Comparison of ENCODE assay signal across 10 cellular contexts in the genomic region with DNA sequence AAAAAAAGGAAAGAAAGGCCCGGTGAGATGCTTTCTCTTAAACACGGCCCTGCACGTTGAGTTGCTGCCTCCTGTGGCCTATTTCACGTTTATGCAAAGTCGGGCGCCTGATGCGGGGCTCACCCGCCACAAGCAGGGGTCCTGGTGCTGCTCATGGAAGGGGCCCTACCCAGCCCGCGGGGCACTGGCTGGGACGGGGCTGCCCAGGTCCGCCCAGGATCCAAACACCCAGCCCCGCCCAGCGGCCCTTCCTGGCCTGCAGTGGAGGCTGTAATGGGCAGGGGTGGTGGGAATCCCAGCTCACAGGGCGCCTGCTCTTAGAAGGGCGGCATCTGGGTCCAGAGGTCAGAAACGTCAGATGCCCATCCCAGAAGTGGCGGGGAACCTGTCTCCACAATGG. TPM values are rescaled to one million over a fixed set of nuclear protein-coding genes. Genes with fewer than 3 reads are reported as not detected.
DNase-seq lines count a peak whose midpoint lies in the region; FAIRE-seq and TF ChIP-seq lines count a peak whose summit lies in the region.
"Had no signal": no experiment of that assay in that cellular context is flagged by ENCODE, and none has a peak within 500 bp of the region (broad histone marks: within the 10 kb centered on the region; RNA-seq: fewer than 3 reads in every experiment).

No MANE protein-coding gene starts in this region.

- H2BK5ac ChIP-seq in H9 (ENCODE audit: insufficient read length, low read length) = no peak overlapping the region

- H3K36me3 Mint-ChIP-seq in H9 (ENCODE audit: insufficient read depth in 1 of 3, low read depth in 3 of 3) = peaks cover 25 to 40% (median 29%) of the 10 kb centered on the region in 3 experiments

- H3K23me2 ChIP-seq in H9 (ENCODE audit: insufficient read length, low read depth, low read length, poor library complexity, severe bottlenecking) = peaks cover 8% of the 10 kb centered on the region

- FAIRE-seq in small intestine (lab: Jason Lieb, UNC) = no peak

- H3K4me3 Mint-ChIP-seq in H9 = peak overlapping the region; percentile 69 to 83; a peak in 3 of 5 replicates

- no peaks in the 10 kb centered on the region for H4K20me1 ChIP-seq in H9 (ENCODE audit: control insufficient read depth, insufficient read depth, insufficient read length)

- peaks cover 6 to 9% of the 10 kb centered on the region in 2 experiments for H3K4me1 Mint-ChIP-seq in H9

- no peak for TF ChIP-seq CTCF in H9 (conservative IDR thresholded peaks at IDR 0.05)
- no peak for TF ChIP-seq CTCF in adrenal gland (IDR thresholded peaks at IDR 0.05)

- no peak overlapping the region for H4K8ac ChIP-seq in H9 (replicated peaks; ENCODE audit: insufficient read length, low read depth, low read length)

- no peak overlapping the region for H2BK12ac ChIP-seq in H9 (ENCODE audit: insufficient read length, low read depth, low read length)

- H3K4me3 ChIP-seq in adrenal gland (peak overlapping the region in 1 of 4 donors; percentile 37), iPS-15b (ENCODE audit: low read depth, low read length) (peak overlapping the region; percentile 62), small intestine (ENCODE audit: low read depth in 1 of 2, low read length in 2 of 2) (peak overlapping the region; percentile 13 to 21)

- no peaks in the 10 kb centered on the region for H3K79me1 ChIP-seq in H9 (ENCODE audit: insufficient read depth, low read depth, low read length, poor library complexity, severe bottlenecking)

- no peaks in the 10 kb centered on the region; the same call in 1 of the 2 replicates for H3K79me2 ChIP-seq in H9 (ENCODE audit: insufficient read depth, low read length)

- H3K9ac ChIP-seq in H9 (ENCODE audit: extremely low read depth, insufficient read length, low read length) (no peak overlapping the region), iPS-15b (ENCODE audit: low read depth, low read length) (no peak overlapping the region)

- TF ChIP-seq POLR2A in adrenal gland (IDR thresholded peaks at IDR 0.05) = no peak

- peak; percentile 62 for DNase-seq in H9
- peak in 6 of 7 donors; percentile 7 to 45 (median 13) for DNase-seq in adrenal gland
- DNase-seq in small intestine = peak; percentile 41
- DNase-seq in GDM1 (lab: John Stamatoyannopoulos, UW) = no peak
- DNase-seq in NCI-H1436 (lab: John Stamatoyannopoulos, UW) = no peak
- DNase-seq in HPDE6-E6E7 (ENCODE audit: extremely low spot score) = no peak
- no peak for DNase-seq in SHP77 treated with DMSO at 0.1 percent for 48 hours (lab: John Stamatoyannopoulos, UW)
- DNase-seq: foreskin melanocyte, KG1 had no signal

- no peak overlapping the region for H3T11ph ChIP-seq in H9 (ENCODE audit: low read length)

- H3K4me2 ChIP-seq in H9 (ENCODE audit: insufficient read depth, insufficient read length, low read length) = no peak overlapping the region

- H3K9me3 Mint-ChIP-seq in H9 = peaks cover 20 to 39% of the 10 kb centered on the region in 2 experiments

- no peak overlapping the region for H2AFZ ChIP-seq in H9 (ENCODE audit: low read length)

- H3K27ac Mint-ChIP-seq in H9 = no peak overlapping the region

- no peak overlapping the region for H3K4ac ChIP-seq in H9 (ENCODE audit: low read depth, low read length)

- peaks cover 18% of the 10 kb centered on the region for H3K27me3 Mint-ChIP-seq in H9 (ENCODE audit: low read depth)

- H3K9me3 ChIP-seq in H9 (ENCODE audit: control insufficient read depth, low read depth, low read length) (no peaks in the 10 kb centered on the region), adrenal gland (replicated peaks in 1 of 3) (peaks cover 0 to 5% (median 4%) of the 10 kb centered on the region in 3 donors), iPS-15b (ENCODE audit: control insufficient read depth, insufficient read depth, low read length) (no peaks in the 10 kb centered on the region), small intestine (ENCODE audit: control insufficient read depth, low read depth) (no peaks in the 10 kb centered on the region)

- no peak overlapping the region for H2BK120ac ChIP-seq in H9 (ENCODE audit: low read depth, low read length, poor library complexity, severe bottlenecking)

- H3K56ac ChIP-seq in H9 (ENCODE audit: insufficient read length, low read depth, low read length) = no peak overlapping the region

- no peak overlapping the region for H4K91ac ChIP-seq in H9 (ENCODE audit: insufficient read length, low read depth, low read length)

- H2BK15ac ChIP-seq in H9 (ENCODE audit: low read depth, low read length) = no peak overlapping the region

- H3K27ac ChIP-seq in H9 (ENCODE audit: insufficient read length, low read depth, low read length) = no peak overlapping the region
- no peak overlapping the region for H3K27ac ChIP-seq in adrenal gland
- peak overlapping the region; percentile 11 to 41 for H3K27ac ChIP-seq in small intestine (ENCODE audit: low read depth in 1 of 2, low read length in 1 of 2)

- no peak overlapping the region for H3K18ac ChIP-seq in H9 (ENCODE audit: insufficient read length, low read depth, low read length)

- H3K23ac ChIP-seq in H9 (ENCODE audit: insufficient read length, low read depth, low read length) = no peak overlapping the region

- peaks cover 5% of the 10 kb centered on the region; the same call in 1 of the 2 replicates for H3K27me3 ChIP-seq in H9 (ENCODE audit: insufficient read depth, low read length)
- peaks cover 15% of the 10 kb centered on the region for H3K27me3 ChIP-seq in adrenal gland
- H3K27me3 ChIP-seq in iPS-15b (ENCODE audit: control insufficient read depth, insufficient read depth, low read length) = peaks cover 6% of the 10 kb centered on the region
- H3K27me3 ChIP-seq in small intestine (ENCODE audit: control insufficient read depth in 2 of 2, insufficient read depth in 2 of 2, low read length in 2 of 2) = peaks cover 0 to 2% of the 10 kb centered on the region in 2 donors

- H3K14ac ChIP-seq in H9 (ENCODE audit: insufficient read depth, low read length) = no peak overlapping the region

- intact Hi-C loops in adrenal gland (cut with DNase I) = loop anchor here (10.0 kb wide), 2 partner anchors 115 to 125 kb away; partner anchors contain the start of gene COL6A1 (in 1 of the 2)

- H3K36me3 ChIP-seq in adrenal gland (replicated peaks in 1 of 2) (no peaks in the 10 kb centered on the region), iPS-15b (ENCODE audit: control insufficient read depth, insufficient read depth, low read length) (no peaks in the 10 kb centered on the region), small intestine (ENCODE audit: control insufficient read depth in 2 of 2, insufficient read depth in 2 of 2, low read length in 2 of 2) (no peaks in the 10 kb centered on the region)

- H3K4me1 ChIP-seq in H9 (ENCODE audit: insufficient read depth, low read length) (no peaks in the 10 kb centered on the region; the same call in 1 of the 2 replicates), adrenal gland (replicated peaks in 1 of 2) (no peaks in the 10 kb centered on the region), iPS-15b (ENCODE audit: control insufficient read depth, insufficient read depth, low read length) (no peaks in the 10 kb centered on the region), small intestine (ENCODE audit: control insufficient read depth in 2 of 2, insufficient read depth in 1 of 2, low read depth in 1 of 2, low read length in 1 of 2) (no peaks in the 10 kb centered on the region)

- H4K5ac ChIP-seq in H9 (ENCODE audit: insufficient read length, low read depth, low read length) = no peak overlapping the region

- H2BK20ac ChIP-seq in H9 (ENCODE audit: low read depth, low read length, poor library complexity, severe bottlenecking) = no peak overlapping the region

- no peak overlapping the region for H2AK5ac ChIP-seq in H9 (ENCODE audit: insufficient read length, low read length)

- no CpG with 5 or more reads among the region's 18 CpGs for WGBS in H9 (ENCODE audit: extremely low coverage, insufficient read length, low lambda C conversion rate)
- WGBS in adrenal gland, 4 donors = 53 to 66% (median 57%) methylated on average over 11 to 18 of the region's 18 CpGs
- WGBS in small intestine, 3 donors = 6 to 29% (median 21%) methylated on average over 17 to 18 of the region's 18 CpGs

RNA-seq across cellular contexts. Expression of gene COL6A2, which starts 1.6 kb away (rescaled TPM):
- total RNA-seq in H9 (2021) (124 and 129 TPM in 2 replicates), adrenal gland (100 to 1,000 TPM in 7 of 8 donors, 10 to 100 TPM in 1; 80.3 to 335 (median 181) TPM)
- polyA plus RNA-seq in adrenal gland (100 to 1,000 TPM in 2 of 3 donors, 10 to 100 TPM in 1; 19.0 to 543 (median 246) TPM), small intestine (100 to 1,000 TPM in 1 of 3 donors, 10 to 100 TPM in 1, 1 to 10 TPM in 1; 3.8 to 159 (median 14.3) TPM)

RNA-seq across cellular contexts. Expression of gene FTCD, which starts 55.9 kb away (rescaled TPM):
- 6.7 and 6.8 TPM in 2 replicates for total RNA-seq in H9 (2021)
- total RNA-seq in adrenal gland = 1 to 10 TPM in 4 of 8 donors, under 1 TPM in 2, not detected in 2; 0.36 to 2.1 (median 1.8) TPM
- 10 to 100 TPM in 2 of 3 donors, under 1 TPM in 1; 0.20 to 16.8 (median 11.4) TPM for polyA plus RNA-seq in adrenal gland
- 10 to 100 TPM in 2 of 3 donors, under 1 TPM in 1; 0.31 to 55.1 (median 22.8) TPM for polyA plus RNA-seq in small intestine

Comparison
In these comparisons a context has a peak if more than half of its experiments do, and no peak if none do; other contexts are left out.
1. DNase-seq: peak in H9 (single experiment), adrenal gland (6 of 7) and small intestine (single experiment); none in GDM1 (single experiment), NCI-H1436 (single experiment), HPDE6-E6E7 (single experiment) and SHP77 treated with DMSO at 0.1 percent for 48 hours (single experiment).
2. H3K27ac ChIP-seq: peak in small intestine (2 of 2); none in H9 (single experiment) and adrenal gland (0 of 5).